ENCODE assay signal across 9 cellular contexts in genomic region chr2:42905341-42906114, GRCh38.
DNase-seq lines count a peak whose midpoint lies in the region; ATAC-seq and TF ChIP-seq lines count a peak whose summit lies in the region.
"Had no signal": no experiment of that assay in that cellular context is flagged by ENCODE, and none has a peak within 500 bp of the region (broad histone marks: within the 10 kb centered on the region; RNA-seq: fewer than 3 reads in every experiment).

No MANE protein-coding gene starts in this region.

- H3K9ac ChIP-seq in BLaER1 (peak overlapping the region; percentile 52; the same call in 1 of the 2 replicates), parathyroid adenoma (no peak overlapping the region)

- H3K79me2 ChIP-seq in parathyroid adenoma: no peaks in the 10 kb centered on the region

- H4K20me1 ChIP-seq in BLaER1: no peaks in the 10 kb centered on the region

- DNase-seq in SJSA1 (ENCODE audit: low read depth in 1 of 2, low spot score in 2 of 2) (no peak), NAMALWA (ENCODE audit: low spot score) (no peak), NOMO-1 (lab: John Stamatoyannopoulos, UW; ENCODE audit: unreplicated experiment in 2 of 2) (no peak)
- no peak for DNase-seq in activated naive CD4-positive, alpha-beta T cell treated with anti-CD3 and anti-CD28 coated beads, Interleukin-2, amount 50 U/mL, for 16 hours
- DNase-seq: stimulated activated naive CD8-positive, alpha-beta T cell treated with anti-CD3 and anti-CD28 coated beads, Interleukin-15, amount 100 ng/mL, for 72 hours had no signal

- peaks cover 69% of the 10 kb centered on the region for H3K4me1 ChIP-seq in BLaER1
- H3K4me1 ChIP-seq in SJSA1 (replicated peaks): peaks cover 53% of the 10 kb centered on the region
- H3K4me1 ChIP-seq in gastroesophageal sphincter: peaks cover 14 to 89% (median 47%) of the 10 kb centered on the region in 3 donors
- H3K4me1 ChIP-seq in parathyroid adenoma: no peaks in the 10 kb centered on the region

- H3K4me2 ChIP-seq in BLaER1 (peak overlapping the region; percentile 88), parathyroid adenoma (ENCODE audit: low read length) (no peak overlapping the region)

- H2AFZ ChIP-seq in parathyroid adenoma: no peak overlapping the region

- H3K4me3 ChIP-seq in BLaER1 (0 out of 2 replicates have a peak overlapping the region, but pooled peaks have one; percentile 4), SJSA1 (no peak overlapping the region), gastroesophageal sphincter (peak overlapping the region in 1 of 2 donors; percentile 22), parathyroid adenoma (ENCODE audit: low read depth, low read length) (no peak overlapping the region)

- H3K27ac ChIP-seq in BLaER1 (peak overlapping the region; percentile 68), SJSA1 (peak overlapping the region; percentile 66), gastroesophageal sphincter (peak overlapping the region; percentile 78 to 90 (median 86)), parathyroid adenoma (peak overlapping the region; percentile 49)

- H3K27me3 ChIP-seq in BLaER1 (no peaks in the 10 kb centered on the region), SJSA1 (replicated peaks) (no peaks in the 10 kb centered on the region), gastroesophageal sphincter (no peaks in the 10 kb centered on the region), parathyroid adenoma (ENCODE audit: control insufficient read depth, insufficient read depth, low read length) (no peaks in the 10 kb centered on the region)

- 26 to 33% methylated on average over 10 to 11 of the region's 25 CpGs for WGBS in gastroesophageal sphincter (ENCODE audit: low coverage in 1 of 2), 2 donors

- no peak for TF ChIP-seq EP300 in gastroesophageal sphincter (IDR thresholded peaks at IDR 0.05)

- H3K36me3 ChIP-seq in BLaER1 (no peaks in the 10 kb centered on the region), SJSA1 (no peaks in the 10 kb centered on the region), gastroesophageal sphincter (no peaks in the 10 kb centered on the region), parathyroid adenoma (ENCODE audit: control insufficient read depth, insufficient read depth, low read length) (no peaks in the 10 kb centered on the region)

- H3K9me3 ChIP-seq in BLaER1: no peaks in the 10 kb centered on the region
- no peaks in the 10 kb centered on the region for H3K9me3 ChIP-seq in SJSA1 (replicated peaks)
- H3K9me3 ChIP-seq in gastroesophageal sphincter: no peaks in the 10 kb centered on the region
- H3K9me3 ChIP-seq in parathyroid adenoma (ENCODE audit: control insufficient read depth, low read length): no peaks in the 10 kb centered on the region

- no peak for ATAC-seq in gastroesophageal sphincter
- no peak for ATAC-seq in HG03097 (IDR thresholded peaks at IDR 0.05; ENCODE audit: low FRiP score, unreplicated experiment)
- ATAC-seq: stimulated activated naive CD8-positive, alpha-beta T cell treated with anti-CD3 and anti-CD28 coated beads, Interleukin-15, amount 100 ng/mL, for 72 hours had no signal

- no peak for TF ChIP-seq POLR2A in gastroesophageal sphincter (IDR thresholded peaks at IDR 0.05)

- TF ChIP-seq CTCF in gastroesophageal sphincter (IDR thresholded peaks at IDR 0.05) (peak in 3 of 4 experiments; percentile 46 to 49 (median 46)), parathyroid adenoma (IDR thresholded peaks at IDR 0.05) (no peak)
